In genomic region chr6:3905853-3906190, GRCh38 we compare ENCODE assay signal across 1 cellular context.
TF ChIP-seq lines count a peak whose summit lies in the region.

No MANE protein-coding gene starts in this region.

TF ChIP-seq in HepG2, 621 proteins besides CTCF, POLR2A, EP300 and RAD21 (continued from another document and continues in another):
- TF ChIP-seq ELK4 (CRISPR knock-in tag; IDR thresholded peaks at IDR 0.05; ENCODE audit: borderline replicate concordance) (no peak), SIN3A (IDR thresholded peaks at IDR 0.05; ENCODE audit: borderline replicate concordance, low read depth, low read length) (0 out of 2 replicates have a peak, but pooled peaks have one; percentile 17), ZNF33B (CRISPR knock-in tag; IDR thresholded peaks at IDR 0.05) (no peak), ZNF646 (CRISPR knock-in tag; IDR thresholded peaks at IDR 0.05) (no peak), CEBPB (IDR thresholded peaks at IDR 0.05; ENCODE audit: borderline replicate concordance, low read depth, low read length) (peak; percentile 46; the same call in 1 of the 2 replicates), POGZ (CRISPR knock-in tag; IDR thresholded peaks at IDR 0.05) (peak; percentile 9; the same call in 1 of the 2 replicates), KDM2A (CRISPR knock-in tag; IDR thresholded peaks at IDR 0.05; ENCODE audit: borderline replicate concordance, low read depth) (0 out of 2 replicates have a peak, but pooled peaks have one; percentile 29), ZNF232 (CRISPR knock-in tag; IDR thresholded peaks at IDR 0.05; ENCODE audit: borderline replicate concordance) (no peak), ZNF713 (CRISPR knock-in tag; IDR thresholded peaks at IDR 0.05) (no peak), HNF1A (IDR thresholded peaks at IDR 0.05; ENCODE audit: low read depth) (no peak), HNF1A (CRISPR knock-in tag; IDR thresholded peaks at IDR 0.05; ENCODE audit: borderline replicate concordance) (no peak), MTA1 (CRISPR knock-in tag; IDR thresholded peaks at IDR 0.05; ENCODE audit: borderline replicate concordance) (no peak), TSC22D2 (CRISPR knock-in tag; IDR thresholded peaks at IDR 0.05; ENCODE audit: borderline replicate concordance) (no peak), ZNF670 (CRISPR knock-in tag; IDR thresholded peaks at IDR 0.05; ENCODE audit: borderline replicate concordance) (no peak), FOXP4 (CRISPR knock-in tag; IDR thresholded peaks at IDR 0.05) (no peak), PBX2 (CRISPR knock-in tag; IDR thresholded peaks at IDR 0.05) (no peak), SOX13 (IDR thresholded peaks at IDR 0.05) (no peak), SOX13 (CRISPR knock-in tag; conservative IDR thresholded peaks at IDR 0.05 in 1 of 2, IDR thresholded peaks at IDR 0.05 in 1 of 2) (peak in 1 of 2 experiments; percentile 33; a peak in 1 of 4 replicates), GPN1 (CRISPR knock-in tag; IDR thresholded peaks at IDR 0.05; ENCODE audit: borderline replicate concordance) (no peak), ZNF337 (CRISPR knock-in tag; IDR thresholded peaks at IDR 0.05; ENCODE audit: borderline replicate concordance, low read depth) (no peak), ZSCAN22 (CRISPR knock-in tag; IDR thresholded peaks at IDR 0.05) (no peak), ZNF468 (CRISPR knock-in tag; IDR thresholded peaks at IDR 0.05) (no peak), ZNF251 (CRISPR knock-in tag; IDR thresholded peaks at IDR 0.05) (no peak), MBNL3 (CRISPR knock-in tag; conservative IDR thresholded peaks at IDR 0.05) (no peak), MYC (CRISPR knock-in tag; IDR thresholded peaks at IDR 0.05; ENCODE audit: borderline replicate concordance) (no peak), MED1 (CRISPR knock-in tag; IDR thresholded peaks at IDR 0.05) (0 out of 2 replicates have a peak, but pooled peaks have one; percentile 7), EED (CRISPR knock-in tag; IDR thresholded peaks at IDR 0.05) (no peak), ZNF709 (CRISPR knock-in tag; IDR thresholded peaks at IDR 0.05) (no peak), ZNF607 (CRISPR knock-in tag; IDR thresholded peaks at IDR 0.05; ENCODE audit: borderline replicate concordance) (no peak), ZNF563 (CRISPR knock-in tag; IDR thresholded peaks at IDR 0.05) (peak; percentile 11; the same call in 1 of the 2 replicates), GRHL1 (CRISPR knock-in tag; conservative IDR thresholded peaks at IDR 0.05) (no peak), FOXA1 (IDR thresholded peaks at IDR 0.05) (no peak), FOXA1 (CRISPR knock-in tag; IDR thresholded peaks at IDR 0.05) (peak; percentile 73), MLLT10 (CRISPR knock-in tag; IDR thresholded peaks at IDR 0.05) (no peak), FOXK1 (CRISPR knock-in tag; IDR thresholded peaks at IDR 0.05; ENCODE audit: borderline replicate concordance, low read depth) (peak; percentile 51; the same call in 1 of the 2 replicates), CBX2 (IDR thresholded peaks at IDR 0.05; ENCODE audit: low read depth, low read length) (no peak), CBX2 (CRISPR knock-in tag; IDR thresholded peaks at IDR 0.05; ENCODE audit: low read depth) (no peak), MIER2 (CRISPR knock-in tag; IDR thresholded peaks at IDR 0.05) (no peak; the same call in 1 of the 2 replicates), KAT7 (CRISPR knock-in tag; IDR thresholded peaks at IDR 0.05; ENCODE audit: borderline replicate concordance) (no peak), SOX5 (CRISPR knock-in tag; IDR thresholded peaks at IDR 0.05; ENCODE audit: borderline replicate concordance) (peak; percentile 70; the same call in 1 of the 2 replicates), ZNF570 (CRISPR knock-in tag; IDR thresholded peaks at IDR 0.05; ENCODE audit: borderline replicate concordance) (0 out of 2 replicates have a peak, but pooled peaks have one; percentile 22), SIN3B (IDR thresholded peaks at IDR 0.05; ENCODE audit: low read length) (no peak), MZF1 (CRISPR knock-in tag; IDR thresholded peaks at IDR 0.05; ENCODE audit: borderline replicate concordance) (0 out of 2 replicates have a peak, but pooled peaks have one; percentile 27), ZNF639 (CRISPR knock-in tag; conservative IDR thresholded peaks at IDR 0.05) (no peak), GPBP1L1 (CRISPR knock-in tag; IDR thresholded peaks at IDR 0.05) (no peak), ZNF652 (CRISPR knock-in tag; IDR thresholded peaks at IDR 0.05; ENCODE audit: borderline replicate concordance, low read depth) (no peak), NCOA2 (CRISPR knock-in tag; IDR thresholded peaks at IDR 0.05) (peak; percentile 40; the same call in 1 of the 2 replicates)
